Comparison of ENCODE assay signal across 18 cellular contexts in genomic region chr6:18564775-18565174, GRCh38.
DNase-seq lines count a peak whose midpoint lies in the region; ATAC-seq, FAIRE-seq and TF ChIP-seq lines count a peak whose summit lies in the region.
"Had no signal": no experiment of that assay in that cellular context is flagged by ENCODE, and none has a peak within 500 bp of the region (broad histone marks: within the 10 kb centered on the region; RNA-seq: fewer than 3 reads in every experiment).

No MANE protein-coding gene starts in this region.

- WGBS in K562 (ENCODE audit: insufficient coverage, low coverage, missing lambda C conversion rate): 11% methylated on average over 3 of the region's 3 CpGs

- in situ Hi-C loops in K562 (cut with MboI): no loop called here

- H3K9me3 ChIP-seq in K562 (replicated peaks; ENCODE audit: control insufficient read depth, insufficient read depth, low read depth, low read length) (0 out of 2 replicates have a peak, but pooled peaks cover 1% of the 10 kb centered on the region), osteoblast (ENCODE audit: low read depth, low read length) (no peaks in the 10 kb centered on the region)
- H3K9me3 ChIP-seq: A549, Caco-2 had no signal

- TF ChIP-seq CTCF in K562 (IDR thresholded peaks at IDR 0.05 in 2 of 3, conservative IDR thresholded peaks at IDR 0.05 in 1 of 3; ENCODE audit: insufficient read depth in 2 of 3, low read depth in 1 of 3, low read length in 3 of 3): no peak
- no peak for TF ChIP-seq CTCF in osteoblast (IDR thresholded peaks at IDR 0.05; ENCODE audit: extremely low read depth, low read depth, low read length)

- POLR2A ChIA-PET in K562 (lab: Yijun Ruan, JAX): no interaction called here

- no TSS peak for BruUV-seq in K562 (replicated peaks; lab: Mats Ljungman, UMichigan)

- H3K79me2 ChIP-seq in K562 (ENCODE audit: control insufficient read depth, insufficient read depth, low read length) (no peaks in the 10 kb centered on the region), osteoblast (ENCODE audit: insufficient read depth, low read length) (no peaks in the 10 kb centered on the region)

- TF ChIP-seq RAD21 in K562 (CRISPR knock-in tag; conservative IDR thresholded peaks at IDR 0.05 in 1 of 2, IDR thresholded peaks at IDR 0.05 in 1 of 2): no peak

- DNase-seq in HT-29 (ENCODE audit: low spot score) (peak; percentile 1), K562 (ENCODE audit: extremely low read depth in 1 of 4, low spot score in 3 of 4) (no peak), osteoblast (ENCODE audit: insufficient read length, low spot score, missing footprints) (peak; percentile 6), OCI-M1 (lab: John Stamatoyannopoulos, UW) (no peak)
- no peak for DNase-seq in activated naive CD4-positive, alpha-beta T cell treated with Interleukin-2 at 50 U/mL for 16 hours
- DNase-seq: AML-193; Caco-2; Calu3; CD4-positive, alpha-beta T cell; CD8-positive, alpha-beta T cell; DMS79 treated with DMSO at 0.1 percent for 48 hours; GF-D8 had no signal

- no peaks in the 10 kb centered on the region for H3K36me3 ChIP-seq in K562 (ENCODE audit: control insufficient read depth, insufficient read depth, low read length)
- no peaks in the 10 kb centered on the region for H3K36me3 ChIP-seq in osteoblast (ENCODE audit: insufficient read depth, low read length)
- H3K36me3 ChIP-seq: BLaER1 treated with 17β-estradiol and CSF1 and Interleukin-3, amounts not matched to agents 10 nM and 100 nM had no signal

- no peak for ATAC-seq in K562
- ATAC-seq: A549; CD8-positive, alpha-beta T cell had no signal

- H2AFZ ChIP-seq in K562 (ENCODE audit: low read depth, low read length) (no peak overlapping the region), osteoblast (ENCODE audit: low read length) (no peak overlapping the region)

- FAIRE-seq in K562 (lab: Jason Lieb, UNC): no peak
- FAIRE-seq: A549, D721Med, GM12891 had no signal

- H3K27me3 ChIP-seq in K562 (ENCODE audit: control insufficient read depth in 2 of 2, insufficient read depth in 2 of 2, low read length in 2 of 2) (no peaks in the 10 kb centered on the region), osteoblast (ENCODE audit: insufficient read depth, low read length) (peaks cover 4% of the 10 kb centered on the region)
- H3K27me3 ChIP-seq: BLaER1 treated with 17β-estradiol and CSF1 and Interleukin-3, amounts not matched to agents 10 nM and 100 nM had no signal

- CTCF ChIA-PET in K562 (lab: Yijun Ruan, JAX; ENCODE audit: low intra/inter-chr PET ratio): no interaction called here

- H3K4me3 ChIP-seq in K562 (no peak overlapping the region), osteoblast (ENCODE audit: insufficient read depth, low read length) (no peak overlapping the region)
- H3K4me3 ChIP-seq: A549; BLaER1 treated with 17β-estradiol and CSF1 and Interleukin-3, amounts not matched to agents 10 nM and 100 nM had no signal

- H3K4me1 ChIP-seq in K562 (replicated peaks in 1 of 2; ENCODE audit: control insufficient read depth in 2 of 2, insufficient read depth in 2 of 2, low read length in 2 of 2): no peaks in the 10 kb centered on the region
- no peaks in the 10 kb centered on the region for H3K4me1 ChIP-seq in osteoblast (ENCODE audit: insufficient read depth, low read length)
- H3K4me1 ChIP-seq: A549 had no signal

- no peak for TF ChIP-seq EP300 in K562 (IDR thresholded peaks at IDR 0.05; ENCODE audit: low read length)

- no peak for TF ChIP-seq POLR2A in K562 (conservative IDR thresholded peaks at IDR 0.05)

- no peak overlapping the region for H3K27ac ChIP-seq in K562 (ENCODE audit: extremely low read depth, low read depth, low read length)
- H3K27ac ChIP-seq in osteoblast (ENCODE audit: low read depth, low read length): no peak overlapping the region
- H3K27ac ChIP-seq: 22Rv1; A549; BLaER1 treated with 17β-estradiol and CSF1 and Interleukin-3, amounts not matched to agents 10 nM and 100 nM; C4-2B had no signal

- H3K4me2 ChIP-seq in K562 (ENCODE audit: insufficient read depth, low read length) (no peak overlapping the region), osteoblast (ENCODE audit: insufficient read depth, low read length) (no peak overlapping the region)
- H3K4me2 ChIP-seq: A549; BLaER1 treated with 17β-estradiol and CSF1 and Interleukin-3, amounts not matched to agents 10 nM and 100 nM had no signal

- H3K9me1 ChIP-seq in K562 (ENCODE audit: control insufficient read depth, insufficient read depth, low read length): no peaks in the 10 kb centered on the region

- intact Hi-C loops in K562 (cut with micrococcal nuclease): no loop called here

- H3K9ac ChIP-seq in K562 (ENCODE audit: insufficient read depth in 1 of 2, low read depth in 2 of 2, low read length in 2 of 2): no peak overlapping the region
- H3K9ac ChIP-seq: BLaER1 treated with 17β-estradiol and CSF1 and Interleukin-3, amounts not matched to agents 10 nM and 100 nM had no signal

- H4K20me1 ChIP-seq in K562 (replicated peaks; ENCODE audit: control insufficient read depth, insufficient read depth, low read length) (no peaks in the 10 kb centered on the region), osteoblast (ENCODE audit: insufficient read depth, low read length) (no peaks in the 10 kb centered on the region)
- H4K20me1 ChIP-seq: BLaER1 treated with 17β-estradiol and CSF1 and Interleukin-3, amounts not matched to agents 10 nM and 100 nM had no signal

TF ChIP-seq in K562, 482 proteins besides CTCF, POLR2A, EP300 and RAD21:
- peak; percentile 55 to 65; a peak in 3 of 4 replicates for TF ChIP-seq NRF1 (conservative IDR thresholded peaks at IDR 0.05 in 1 of 2, IDR thresholded peaks at IDR 0.05 in 1 of 2)
- TF ChIP-seq ZC3H11A (IDR thresholded peaks at IDR 0.05; ENCODE audit: low read depth, low read length): no peak

Comparison
In these comparisons a context has a peak if more than half of its experiments do, and no peak if none do; other contexts are left out.
1. DNase-seq: peak in HT-29 (single experiment) and osteoblast (single experiment); none in K562 (0 of 4), activated naive CD4-positive, alpha-beta T cell treated with Interleukin-2 at 50 U/mL for 16 hours (single experiment) and OCI-M1 (single experiment).